Comparison of ENCODE assay signal across 1 cellular context in the genomic region with DNA sequence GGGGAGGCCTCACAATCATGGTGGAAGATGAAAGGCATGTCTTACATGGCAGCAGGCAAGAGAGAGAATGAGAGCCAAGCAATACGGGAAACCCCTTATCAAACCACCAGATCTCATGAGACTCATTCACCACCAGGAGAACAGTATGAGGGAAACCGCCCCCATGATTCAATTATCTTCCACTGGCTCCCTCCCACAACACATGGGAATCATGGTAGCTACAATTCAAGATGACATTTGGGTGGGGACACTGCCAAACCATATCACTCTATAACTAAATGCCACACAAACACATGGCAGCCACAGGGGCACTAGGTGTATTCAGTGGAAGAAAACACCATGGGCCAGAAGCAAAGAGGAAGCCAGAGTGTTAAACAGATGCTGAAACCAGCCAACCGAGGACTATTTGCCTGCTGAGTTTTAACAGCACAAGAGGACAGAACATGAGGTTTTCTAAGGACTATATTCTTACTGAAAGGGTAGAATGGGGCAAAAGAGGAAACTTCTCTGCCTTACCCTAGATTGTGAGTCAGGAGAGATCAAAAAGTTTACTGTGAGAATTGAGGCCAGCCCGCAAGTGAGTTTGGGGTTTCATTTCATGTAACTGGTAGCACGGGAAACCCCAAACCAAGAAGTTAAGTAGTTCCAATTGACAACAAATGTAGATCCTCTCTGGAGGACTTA.
TF ChIP-seq lines count a peak whose summit lies in the region.

No MANE protein-coding gene starts in this region.

TF ChIP-seq in GM23338, 12 proteins besides CTCF, POLR2A, EP300 and RAD21 (continued from another document):
- TF ChIP-seq, protein P1, sequence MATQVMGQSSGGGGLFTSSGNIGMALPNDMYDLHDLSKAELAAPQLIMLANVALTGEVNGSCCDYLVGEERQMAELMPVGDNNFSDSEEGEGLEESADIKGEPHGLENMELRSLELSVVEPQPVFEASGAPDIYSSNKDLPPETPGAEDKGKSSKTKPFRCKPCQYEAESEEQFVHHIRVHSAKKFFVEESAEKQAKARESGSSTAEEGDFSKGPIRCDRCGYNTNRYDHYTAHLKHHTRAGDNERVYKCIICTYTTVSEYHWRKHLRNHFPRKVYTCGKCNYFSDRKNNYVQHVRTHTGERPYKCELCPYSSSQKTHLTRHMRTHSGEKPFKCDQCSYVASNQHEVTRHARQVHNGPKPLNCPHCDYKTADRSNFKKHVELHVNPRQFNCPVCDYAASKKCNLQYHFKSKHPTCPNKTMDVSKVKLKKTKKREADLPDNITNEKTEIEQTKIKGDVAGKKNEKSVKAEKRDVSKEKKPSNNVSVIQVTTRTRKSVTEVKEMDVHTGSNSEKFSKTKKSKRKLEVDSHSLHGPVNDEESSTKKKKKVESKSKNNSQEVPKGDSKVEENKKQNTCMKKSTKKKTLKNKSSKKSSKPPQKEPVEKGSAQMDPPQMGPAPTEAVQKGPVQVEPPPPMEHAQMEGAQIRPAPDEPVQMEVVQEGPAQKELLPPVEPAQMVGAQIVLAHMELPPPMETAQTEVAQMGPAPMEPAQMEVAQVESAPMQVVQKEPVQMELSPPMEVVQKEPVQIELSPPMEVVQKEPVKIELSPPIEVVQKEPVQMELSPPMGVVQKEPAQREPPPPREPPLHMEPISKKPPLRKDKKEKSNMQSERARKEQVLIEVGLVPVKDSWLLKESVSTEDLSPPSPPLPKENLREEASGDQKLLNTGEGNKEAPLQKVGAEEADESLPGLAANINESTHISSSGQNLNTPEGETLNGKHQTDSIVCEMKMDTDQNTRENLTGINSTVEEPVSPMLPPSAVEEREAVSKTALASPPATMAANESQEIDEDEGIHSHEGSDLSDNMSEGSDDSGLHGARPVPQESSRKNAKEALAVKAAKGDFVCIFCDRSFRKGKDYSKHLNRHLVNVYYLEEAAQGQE (IDR thresholded peaks at IDR 0.05; ENCODE audit: unreplicated experiment) = no peak
- TF ChIP-seq EZH2 (IDR thresholded peaks at IDR 0.05; ENCODE audit: low read depth, unreplicated experiment) (no peak), POLR2AphosphoS5 (IDR thresholded peaks at IDR 0.05; ENCODE audit: low read depth) (no peak), NANOG (IDR thresholded peaks at IDR 0.05; ENCODE audit: borderline replicate concordance) (no peak)
- TF ChIP-seq, protein P2, sequence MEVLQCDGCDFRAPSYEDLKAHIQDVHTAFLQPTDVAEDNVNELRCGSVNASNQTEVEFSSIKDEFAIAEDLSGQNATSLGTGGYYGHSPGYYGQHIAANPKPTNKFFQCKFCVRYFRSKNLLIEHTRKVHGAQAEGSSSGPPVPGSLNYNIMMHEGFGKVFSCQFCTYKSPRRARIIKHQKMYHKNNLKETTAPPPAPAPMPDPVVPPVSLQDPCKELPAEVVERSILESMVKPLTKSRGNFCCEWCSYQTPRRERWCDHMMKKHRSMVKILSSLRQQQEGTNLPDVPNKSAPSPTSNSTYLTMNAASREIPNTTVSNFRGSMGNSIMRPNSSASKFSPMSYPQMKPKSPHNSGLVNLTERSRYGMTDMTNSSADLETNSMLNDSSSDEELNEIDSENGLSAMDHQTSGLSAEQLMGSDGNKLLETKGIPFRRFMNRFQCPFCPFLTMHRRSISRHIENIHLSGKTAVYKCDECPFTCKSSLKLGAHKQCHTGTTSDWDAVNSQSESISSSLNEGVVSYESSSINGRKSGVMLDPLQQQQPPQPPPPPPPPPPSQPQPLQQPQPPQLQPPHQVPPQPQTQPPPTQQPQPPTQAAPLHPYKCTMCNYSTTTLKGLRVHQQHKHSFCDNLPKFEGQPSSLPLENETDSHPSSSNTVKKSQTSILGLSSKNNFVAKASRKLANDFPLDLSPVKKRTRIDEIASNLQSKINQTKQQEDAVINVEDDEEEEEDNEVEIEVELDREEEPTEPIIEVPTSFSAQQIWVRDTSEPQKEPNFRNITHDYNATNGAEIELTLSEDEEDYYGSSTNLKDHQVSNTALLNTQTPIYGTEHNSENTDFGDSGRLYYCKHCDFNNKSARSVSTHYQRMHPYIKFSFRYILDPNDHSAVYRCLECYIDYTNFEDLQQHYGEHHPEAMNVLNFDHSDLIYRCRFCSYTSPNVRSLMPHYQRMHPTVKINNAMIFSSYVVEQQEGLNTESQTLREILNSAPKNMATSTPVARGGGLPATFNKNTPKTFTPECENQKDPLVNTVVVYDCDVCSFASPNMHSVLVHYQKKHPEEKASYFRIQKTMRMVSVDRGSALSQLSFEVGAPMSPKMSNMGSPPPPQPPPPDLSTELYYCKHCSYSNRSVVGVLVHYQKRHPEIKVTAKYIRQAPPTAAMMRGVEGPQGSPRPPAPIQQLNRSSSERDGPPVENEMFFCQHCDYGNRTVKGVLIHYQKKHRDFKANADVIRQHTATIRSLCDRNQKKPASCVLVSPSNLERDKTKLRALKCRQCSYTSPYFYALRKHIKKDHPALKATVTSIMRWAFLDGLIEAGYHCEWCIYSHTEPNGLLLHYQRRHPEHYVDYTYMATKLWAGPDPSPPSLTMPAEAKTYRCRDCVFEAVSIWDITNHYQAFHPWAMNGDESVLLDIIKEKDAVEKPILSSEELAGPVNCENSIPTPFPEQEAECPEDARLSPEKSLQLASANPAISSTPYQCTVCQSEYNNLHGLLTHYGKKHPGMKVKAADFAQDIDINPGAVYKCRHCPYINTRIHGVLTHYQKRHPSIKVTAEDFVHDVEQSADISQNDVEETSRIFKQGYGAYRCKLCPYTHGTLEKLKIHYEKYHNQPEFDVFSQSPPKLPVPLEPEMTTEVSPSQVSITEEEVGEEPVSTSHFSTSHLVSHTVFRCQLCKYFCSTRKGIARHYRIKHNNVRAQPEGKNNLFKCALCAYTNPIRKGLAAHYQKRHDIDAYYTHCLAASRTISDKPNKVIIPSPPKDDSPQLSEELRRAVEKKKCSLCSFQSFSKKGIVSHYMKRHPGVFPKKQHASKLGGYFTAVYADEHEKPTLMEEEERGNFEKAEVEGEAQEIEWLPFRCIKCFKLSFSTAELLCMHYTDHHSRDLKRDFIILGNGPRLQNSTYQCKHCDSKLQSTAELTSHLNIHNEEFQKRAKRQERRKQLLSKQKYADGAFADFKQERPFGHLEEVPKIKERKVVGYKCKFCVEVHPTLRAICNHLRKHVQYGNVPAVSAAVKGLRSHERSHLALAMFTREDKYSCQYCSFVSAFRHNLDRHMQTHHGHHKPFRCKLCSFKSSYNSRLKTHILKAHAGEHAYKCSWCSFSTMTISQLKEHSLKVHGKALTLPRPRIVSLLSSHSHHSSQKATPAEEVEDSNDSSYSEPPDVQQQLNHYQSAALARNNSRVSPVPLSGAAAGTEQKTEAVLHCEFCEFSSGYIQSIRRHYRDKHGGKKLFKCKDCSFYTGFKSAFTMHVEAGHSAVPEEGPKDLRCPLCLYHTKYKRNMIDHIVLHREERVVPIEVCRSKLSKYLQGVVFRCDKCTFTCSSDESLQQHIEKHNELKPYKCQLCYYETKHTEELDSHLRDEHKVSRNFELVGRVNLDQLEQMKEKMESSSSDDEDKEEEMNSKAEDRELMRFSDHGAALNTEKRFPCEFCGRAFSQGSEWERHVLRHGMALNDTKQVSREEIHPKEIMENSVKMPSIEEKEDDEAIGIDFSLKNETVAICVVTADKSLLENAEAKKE (CRISPR knock-in tag; IDR thresholded peaks at IDR 0.05) = no peak
TF ChIP-seq in GM23338: peak in this region for 0.
